In the genomic region with DNA sequence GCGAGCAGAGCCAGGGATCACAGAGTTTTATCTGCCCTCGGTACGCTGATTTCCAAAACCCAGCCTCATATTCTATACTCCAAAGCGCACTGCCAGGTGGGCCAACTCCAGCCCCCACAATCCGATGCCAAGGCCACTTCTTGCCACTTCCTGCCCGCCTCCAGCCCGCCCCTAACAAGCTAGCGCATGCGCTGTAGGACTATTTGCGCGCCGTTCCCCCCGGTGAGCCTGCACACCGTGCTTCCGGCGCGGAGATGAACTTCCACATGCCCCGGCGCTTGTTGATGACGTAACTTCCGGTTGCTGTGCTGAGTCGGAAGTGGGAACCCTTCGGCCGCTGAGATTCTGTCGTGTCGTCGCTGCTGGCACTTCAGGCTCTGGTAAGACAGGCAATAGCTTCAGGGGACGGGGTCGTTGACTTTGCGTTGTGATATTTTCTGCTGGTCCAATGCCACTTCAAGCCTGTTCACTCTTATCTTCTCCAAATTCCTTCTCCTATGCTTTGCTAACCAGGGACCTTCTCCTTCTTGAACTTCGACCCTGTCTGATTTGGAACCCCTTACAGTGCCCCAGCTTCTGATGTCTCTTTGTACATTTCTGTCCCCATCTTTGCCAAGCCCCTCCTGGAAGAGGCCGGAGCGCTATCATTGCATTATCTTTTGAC, we compare ENCODE assay signal across 8 cellular contexts. TPM values are rescaled to one million over a fixed set of nuclear protein-coding genes. Genes with fewer than 3 reads are reported as not detected.
DNase-seq lines count a peak whose midpoint lies in the region; ATAC-seq and FAIRE-seq lines count a peak whose summit lies in the region.

A gene with protein sequence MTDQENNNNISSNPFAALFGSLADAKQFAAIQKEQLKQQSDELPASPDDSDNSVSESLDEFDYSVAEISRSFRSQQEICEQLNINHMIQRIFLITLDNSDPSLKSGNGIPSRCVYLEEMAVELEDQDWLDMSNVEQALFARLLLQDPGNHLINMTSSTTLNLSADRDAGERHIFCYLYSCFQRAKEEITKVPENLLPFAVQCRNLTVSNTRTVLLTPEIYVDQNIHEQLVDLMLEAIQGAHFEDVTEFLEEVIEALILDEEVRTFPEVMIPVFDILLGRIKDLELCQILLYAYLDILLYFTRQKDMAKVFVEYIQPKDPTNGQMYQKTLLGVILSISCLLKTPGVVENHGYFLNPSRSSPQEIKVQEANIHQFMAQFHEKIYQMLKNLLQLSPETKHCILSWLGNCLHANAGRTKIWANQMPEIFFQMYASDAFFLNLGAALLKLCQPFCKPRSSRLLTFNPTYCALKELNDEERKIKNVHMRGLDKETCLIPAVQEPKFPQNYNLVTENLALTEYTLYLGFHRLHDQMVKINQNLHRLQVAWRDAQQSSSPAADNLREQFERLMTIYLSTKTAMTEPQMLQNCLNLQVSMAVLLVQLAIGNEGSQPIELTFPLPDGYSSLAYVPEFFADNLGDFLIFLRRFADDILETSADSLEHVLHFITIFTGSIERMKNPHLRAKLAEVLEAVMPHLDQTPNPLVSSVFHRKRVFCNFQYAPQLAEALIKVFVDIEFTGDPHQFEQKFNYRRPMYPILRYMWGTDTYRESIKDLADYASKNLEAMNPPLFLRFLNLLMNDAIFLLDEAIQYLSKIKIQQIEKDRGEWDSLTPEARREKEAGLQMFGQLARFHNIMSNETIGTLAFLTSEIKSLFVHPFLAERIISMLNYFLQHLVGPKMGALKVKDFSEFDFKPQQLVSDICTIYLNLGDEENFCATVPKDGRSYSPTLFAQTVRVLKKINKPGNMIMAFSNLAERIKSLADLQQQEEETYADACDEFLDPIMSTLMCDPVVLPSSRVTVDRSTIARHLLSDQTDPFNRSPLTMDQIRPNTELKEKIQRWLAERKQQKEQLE (plus strand): TSS at position 306 of the 664 bp plus-strand sequence. CDS start 5,481 bp downstream, outside the sequence.

- H3K4me3 Mint-ChIP-seq in dendritic cell treated with granulocyte-macrophage colony-stimulating factor and Interleukin-4, amounts not matched to agents 40 ng/mL and 50 ng/mL, for 4 days: peak within 1 kb of the TSS; percentile 93

- H3K27me3 Mint-ChIP-seq in dendritic cell treated with granulocyte-macrophage colony-stimulating factor and Interleukin-4, amounts not matched to agents 40 ng/mL and 50 ng/mL, for 4 days: peaks cover 5% of the 10 kb centered on the region

- peak; percentile 99 for FAIRE-seq in GM19239 (lab: Jason Lieb, UNC)

- no peaks in the 10 kb centered on the region for H3K9me3 Mint-ChIP-seq in dendritic cell treated with granulocyte-macrophage colony-stimulating factor and Interleukin-4, amounts not matched to agents 40 ng/mL and 50 ng/mL, for 4 days

- ATAC-seq in HG03520 (IDR thresholded peaks at IDR 0.05; ENCODE audit: unreplicated experiment) (peak; percentile 83), left lobe of liver (peak; percentile 97)

- peak within 1 kb of the TSS; percentile 93 for H3K27ac Mint-ChIP-seq in dendritic cell treated with granulocyte-macrophage colony-stimulating factor and Interleukin-4, amounts not matched to agents 40 ng/mL and 50 ng/mL, for 4 days

- intact Hi-C loops in dendritic cell treated with granulocyte-macrophage colony-stimulating factor and Interleukin-4, amounts not matched to agents 40 ng/mL and 50 ng/mL, for 4 days (cut with micrococcal nuclease): loop anchor here (2.0 kb wide), 1 partner anchor 217 kb away; no protein-coding TSS in a partner anchor

- H3K36me3 Mint-ChIP-seq in dendritic cell treated with granulocyte-macrophage colony-stimulating factor and Interleukin-4, amounts not matched to agents 40 ng/mL and 50 ng/mL, for 4 days (ENCODE audit: low read depth): peaks cover 35% of the 10 kb centered on the region

- peaks cover 47% of the 10 kb centered on the region for H3K4me1 Mint-ChIP-seq in dendritic cell treated with granulocyte-macrophage colony-stimulating factor and Interleukin-4, amounts not matched to agents 40 ng/mL and 50 ng/mL, for 4 days (ENCODE audit: low read depth)

- DNase-seq in Ammon's horn (ENCODE audit: low spot score): peak; percentile 95
- peak; percentile 75 for DNase-seq in GM19239 (ENCODE audit: insufficient read length, low spot score)
- peak; percentile 93 for DNase-seq in NCI-H748 (lab: John Stamatoyannopoulos, UW; ENCODE audit: unreplicated experiment)
- DNase-seq in activated CD4-positive, alpha-beta T cell treated with anti-CD3 and anti-CD28 coated beads, Interleukin-2, amount 50 U/mL, for 1 hour: peak; percentile 98
- peak; percentile 96 for DNase-seq in left lobe of liver (ENCODE audit: low spot score)
- peak; percentile 98 for DNase-seq in stimulated activated CD4-positive, alpha-beta T cell treated with anti-CD3 and anti-CD28 coated beads, Interleukin-2, amount 100 ng/mL, for 4 hours (ENCODE audit: low read depth)

RNA-seq across cellular contexts. Expression of the gene that starts here (rescaled TPM):
- total RNA-seq in left lobe of liver: 22.8 TPM

Comparison
In these comparisons a context has a peak if more than half of its experiments do, and no peak if none do; other contexts are left out.
1. Peak in every context shown above with its lines: DNase-seq and ATAC-seq.